Comparison of ENCODE assay signal across 14 cellular contexts in genomic region chr5:172782169-172783039, GRCh38. TPM values are rescaled to one million over a fixed set of nuclear protein-coding genes. Genes with fewer than 3 reads are reported as not detected.
DNase-seq lines count a peak whose midpoint lies in the region; ATAC-seq and TF ChIP-seq lines count a peak whose summit lies in the region.
"Had no signal": no experiment of that assay in that cellular context is flagged by ENCODE, and none has a peak within 500 bp of the region (broad histone marks: within the 10 kb centered on the region; RNA-seq: fewer than 3 reads in every experiment).

No MANE protein-coding gene starts in this region.

- POLR2A ChIA-PET in activated CD4-positive, alpha-beta memory T cell treated with anti-CD3 and anti-CD28 coated beads for 36 hours (lab: Charles Lee): interaction anchor here (0.7 to 0.8 kb wide), 2 partner anchors 10 to 25 kb away, joined by 3 read pairs; no protein-coding TSS in a partner anchor
- POLR2A ChIA-PET in activated CD4-positive, alpha-beta memory T cell treated with anti-CD3 and anti-CD28 coated beads, Interleukin-2, amount 10 ng/mL, durations not matched to agents 7 days and 5 days (lab: Charles Lee): interaction anchor here (1.0 kb wide), 1 partner anchor 12 kb away, joined by 3 read pairs; the partner anchor contains the start of gene DUSP1

- no peak for DNase-seq in activated CD4-positive, alpha-beta memory T cell treated with anti-CD3 and anti-CD28 coated beads for 36 hours
- no peak for DNase-seq in activated CD4-positive, alpha-beta memory T cell treated with anti-CD3 and anti-CD28 coated beads, Interleukin-2, amount 10 ng/mL, durations not matched to agents 7 days and 5 days
- DNase-seq in OCI-M1 (lab: John Stamatoyannopoulos, UW): peak; percentile 17
- DNase-seq in stimulated activated naive CD8-positive, alpha-beta T cell treated with anti-CD3 and anti-CD28 coated beads, Interleukin-15, amount 100 ng/mL, for 72 hours: no peak
- no peak for DNase-seq in HK-2 (ENCODE audit: unreplicated experiment)
- no peak for DNase-seq in NCI-H2029 treated with DMSO at 0.1 percent for 48 hours (lab: John Stamatoyannopoulos, UW)
- no peak for DNase-seq in osteoblast (ENCODE audit: insufficient read length, low spot score, missing footprints)
- DNase-seq: activated naive CD4-positive, alpha-beta T cell treated with Interleukin-2 at 50 U/mL for 16 hours; AML-193; MG63; NCI-H510A had no signal

- peaks cover 29% of the 10 kb centered on the region for H3K4me1 Mint-ChIP-seq in activated CD4-positive, alpha-beta memory T cell treated with anti-CD3 and anti-CD28 coated beads for 36 hours (ENCODE audit: low read depth)
- H3K4me1 Mint-ChIP-seq in activated CD4-positive, alpha-beta memory T cell treated with anti-CD3 and anti-CD28 coated beads, Interleukin-2, amount 10 ng/mL, durations not matched to agents 7 days and 5 days: peaks cover 24% of the 10 kb centered on the region
- peaks cover 21% of the 10 kb centered on the region for H3K4me1 Mint-ChIP-seq in stimulated activated naive CD8-positive, alpha-beta T cell treated with anti-CD3 and anti-CD28 coated beads, Interleukin-15, amount 100 ng/mL, for 72 hours

- H3K27me3 ChIP-seq in esophagus (ENCODE audit: control insufficient read depth in 1 of 2, insufficient read depth in 2 of 2, low read length in 2 of 2): no peaks in the 10 kb centered on the region
- no peaks in the 10 kb centered on the region for H3K27me3 ChIP-seq in osteoblast (ENCODE audit: insufficient read depth, low read length)
- H3K27me3 ChIP-seq: gastroesophageal sphincter, MG63, neural progenitor cell had no signal

- CTCF ChIA-PET in activated CD4-positive, alpha-beta memory T cell treated with anti-CD3 and anti-CD28 coated beads for 36 hours (lab: Charles Lee): interaction anchor here (1.2 kb wide), 1 partner anchor 11 kb away, joined by 7 read pairs; the partner anchor contains the start of gene DUSP1
- CTCF ChIA-PET in activated CD4-positive, alpha-beta memory T cell treated with anti-CD3 and anti-CD28 coated beads, Interleukin-2, amount 10 ng/mL, durations not matched to agents 7 days and 5 days (lab: Charles Lee): interaction anchor here (1.5 kb wide), 1 partner anchor 10 kb away, joined by 4 read pairs; no protein-coding TSS in a partner anchor

- no peaks in the 10 kb centered on the region for H4K20me1 ChIP-seq in osteoblast (ENCODE audit: insufficient read depth, low read length)

- peak overlapping the region; percentile 28 for H3K27ac Mint-ChIP-seq in activated CD4-positive, alpha-beta memory T cell treated with anti-CD3 and anti-CD28 coated beads for 36 hours
- no peak overlapping the region for H3K27ac Mint-ChIP-seq in activated CD4-positive, alpha-beta memory T cell treated with anti-CD3 and anti-CD28 coated beads, Interleukin-2, amount 10 ng/mL, durations not matched to agents 7 days and 5 days
- no peak overlapping the region for H3K27ac Mint-ChIP-seq in stimulated activated naive CD8-positive, alpha-beta T cell treated with anti-CD3 and anti-CD28 coated beads, Interleukin-15, amount 100 ng/mL, for 72 hours
- H3K27ac Mint-ChIP-seq: neural progenitor cell had no signal

- H3K36me3 ChIP-seq in esophagus (ENCODE audit: control insufficient read depth in 2 of 2, insufficient read depth in 2 of 2, low read length in 1 of 2) (no peaks in the 10 kb centered on the region), osteoblast (ENCODE audit: insufficient read depth, low read length) (no peaks in the 10 kb centered on the region)
- H3K36me3 ChIP-seq: gastroesophageal sphincter, MG63, neural progenitor cell had no signal

- no peaks in the 10 kb centered on the region for H3K36me3 Mint-ChIP-seq in activated CD4-positive, alpha-beta memory T cell treated with anti-CD3 and anti-CD28 coated beads for 36 hours
- no peaks in the 10 kb centered on the region for H3K36me3 Mint-ChIP-seq in activated CD4-positive, alpha-beta memory T cell treated with anti-CD3 and anti-CD28 coated beads, Interleukin-2, amount 10 ng/mL, durations not matched to agents 7 days and 5 days (ENCODE audit: low read depth)
- H3K36me3 Mint-ChIP-seq: neural progenitor cell had no signal

- H3K27me3 Mint-ChIP-seq in activated CD4-positive, alpha-beta memory T cell treated with anti-CD3 and anti-CD28 coated beads for 36 hours: no peaks in the 10 kb centered on the region
- H3K27me3 Mint-ChIP-seq in activated CD4-positive, alpha-beta memory T cell treated with anti-CD3 and anti-CD28 coated beads, Interleukin-2, amount 10 ng/mL, durations not matched to agents 7 days and 5 days: no peaks in the 10 kb centered on the region
- H3K27me3 Mint-ChIP-seq in stimulated activated naive CD8-positive, alpha-beta T cell treated with anti-CD3 and anti-CD28 coated beads, Interleukin-15, amount 100 ng/mL, for 72 hours: no peaks in the 10 kb centered on the region

- H3K4me3 Mint-ChIP-seq in activated CD4-positive, alpha-beta memory T cell treated with anti-CD3 and anti-CD28 coated beads for 36 hours: no peak overlapping the region
- H3K4me3 Mint-ChIP-seq in activated CD4-positive, alpha-beta memory T cell treated with anti-CD3 and anti-CD28 coated beads, Interleukin-2, amount 10 ng/mL, durations not matched to agents 7 days and 5 days: no peak overlapping the region
- H3K4me3 Mint-ChIP-seq in stimulated activated naive CD8-positive, alpha-beta T cell treated with anti-CD3 and anti-CD28 coated beads, Interleukin-15, amount 100 ng/mL, for 72 hours: no peak overlapping the region
- H3K4me3 Mint-ChIP-seq: neural progenitor cell had no signal

- H3K27ac ChIP-seq in esophagus (ENCODE audit: low read depth in 2 of 2, low read length in 1 of 2) (peak overlapping the region; percentile 58 to 71), osteoblast (ENCODE audit: low read depth, low read length) (no peak overlapping the region)
- H3K27ac ChIP-seq: gastroesophageal sphincter, neural progenitor cell had no signal

- H3K79me2 ChIP-seq in osteoblast (ENCODE audit: insufficient read depth, low read length): no peaks in the 10 kb centered on the region

- TF ChIP-seq CTCF in osteoblast (IDR thresholded peaks at IDR 0.05; ENCODE audit: extremely low read depth, low read depth, low read length): no peak

- H3K4me3 ChIP-seq in esophagus (ENCODE audit: low read depth in 1 of 2, low read length in 2 of 2) (no peak overlapping the region), osteoblast (ENCODE audit: insufficient read depth, low read length) (no peak overlapping the region)
- H3K4me3 ChIP-seq: gastroesophageal sphincter, MG63, neural progenitor cell had no signal

- peak; percentile 34 for ATAC-seq in stimulated activated naive CD8-positive, alpha-beta T cell treated with anti-CD3 and anti-CD28 coated beads, Interleukin-15, amount 100 ng/mL, for 72 hours
- ATAC-seq: gastroesophageal sphincter had no signal

- intact Hi-C loops in activated CD4-positive, alpha-beta memory T cell treated with anti-CD3 and anti-CD28 coated beads for 36 hours (cut with micrococcal nuclease): no loop called here

- no peaks in the 10 kb centered on the region for H3K9me3 Mint-ChIP-seq in activated CD4-positive, alpha-beta memory T cell treated with anti-CD3 and anti-CD28 coated beads for 36 hours
- H3K9me3 Mint-ChIP-seq in activated CD4-positive, alpha-beta memory T cell treated with anti-CD3 and anti-CD28 coated beads, Interleukin-2, amount 10 ng/mL, durations not matched to agents 7 days and 5 days: no peaks in the 10 kb centered on the region
- H3K9me3 Mint-ChIP-seq in stimulated activated naive CD8-positive, alpha-beta T cell treated with anti-CD3 and anti-CD28 coated beads, Interleukin-15, amount 100 ng/mL, for 72 hours: no peaks in the 10 kb centered on the region
- H3K9me3 Mint-ChIP-seq: neural progenitor cell had no signal

- peaks cover 0 to 2% of the 10 kb centered on the region in 2 donors for H3K4me1 ChIP-seq in esophagus (ENCODE audit: control insufficient read depth in 2 of 2, insufficient read depth in 2 of 2, low read length in 1 of 2)
- peaks cover 24% of the 10 kb centered on the region for H3K4me1 ChIP-seq in osteoblast (ENCODE audit: insufficient read depth, low read length)
- H3K4me1 ChIP-seq: neural progenitor cell had no signal

- no peak overlapping the region for H2AFZ ChIP-seq in osteoblast (ENCODE audit: low read length)
- H2AFZ ChIP-seq: neural progenitor cell had no signal

- WGBS in esophagus, 2 donors: 77 to 83% methylated on average over 7 of the region's 7 CpGs

- H3K9me3 ChIP-seq in esophagus (ENCODE audit: control insufficient read depth in 2 of 2, insufficient read depth in 1 of 2, low read depth in 1 of 2, low read length in 1 of 2): no peaks in the 10 kb centered on the region
- H3K9me3 ChIP-seq in osteoblast (ENCODE audit: low read depth, low read length): no peaks in the 10 kb centered on the region
- H3K9me3 ChIP-seq: gastroesophageal sphincter, MG63 had no signal

- H3K4me2 ChIP-seq in osteoblast (ENCODE audit: insufficient read depth, low read length): no peak overlapping the region
- H3K4me2 ChIP-seq: neural progenitor cell had no signal

RNA-seq across cellular contexts. Expression of gene DUSP1, which starts 11.4 kb away (rescaled TPM):
- total RNA-seq in activated CD4-positive, alpha-beta memory T cell treated with anti-CD3 and anti-CD28 coated beads for 36 hours: 10 to 100 TPM; 10.6 to 10.7 TPM
- total RNA-seq in activated CD4-positive, alpha-beta memory T cell treated with anti-CD3 and anti-CD28 coated beads, Interleukin-2, amount 10 ng/mL, durations not matched to agents 7 days and 5 days: 10 to 100 TPM; 17.0 to 18.8 TPM
- 100 to 1,000 TPM in 1 of 2 donors, 10 to 100 TPM in 1; 90.4 to 129 TPM for polyA plus RNA-seq in esophagus
- 69.2 and 74.6 TPM in 2 replicates for total RNA-seq in osteoblast

RNA-seq across cellular contexts. Expression of gene ERGIC1, which starts 51.6 kb away (rescaled TPM):
- 10 to 100 TPM; 41.9 to 42.7 TPM for total RNA-seq in activated CD4-positive, alpha-beta memory T cell treated with anti-CD3 and anti-CD28 coated beads for 36 hours
- 10 to 100 TPM; 36.1 to 37.2 TPM for total RNA-seq in activated CD4-positive, alpha-beta memory T cell treated with anti-CD3 and anti-CD28 coated beads, Interleukin-2, amount 10 ng/mL, durations not matched to agents 7 days and 5 days
- 10 to 100 TPM; 45.2 to 47.1 TPM for polyA plus RNA-seq in esophagus
- total RNA-seq in osteoblast: 109 and 128 TPM in 2 replicates
